In the genomic region with DNA sequence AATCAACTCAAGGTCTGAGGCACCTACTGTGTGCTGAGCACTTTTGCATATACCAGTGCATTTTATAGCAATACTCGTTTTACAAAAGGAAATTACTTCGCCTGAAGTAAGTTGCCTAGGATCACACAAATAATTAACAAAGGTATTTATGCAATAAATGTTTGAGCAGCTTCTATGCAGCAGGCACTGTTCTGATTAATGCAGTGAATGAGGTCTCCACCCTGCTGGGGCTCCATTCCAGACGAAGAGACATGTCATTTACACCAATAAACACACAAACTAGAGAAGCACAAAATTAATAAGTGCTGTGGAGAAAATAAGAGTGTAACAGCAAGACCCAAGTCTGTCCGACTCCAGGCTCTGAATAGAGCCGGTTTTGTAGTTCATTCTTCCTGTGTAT, we compare ENCODE assay signal across 1 cellular context.
TF ChIP-seq lines count a peak whose summit lies in the region.

No MANE protein-coding gene starts in this region.

TF ChIP-seq in HEK293, 187 proteins besides CTCF, POLR2A, EP300 and RAD21 (continued from another document):
- TF ChIP-seq, protein P1, sequence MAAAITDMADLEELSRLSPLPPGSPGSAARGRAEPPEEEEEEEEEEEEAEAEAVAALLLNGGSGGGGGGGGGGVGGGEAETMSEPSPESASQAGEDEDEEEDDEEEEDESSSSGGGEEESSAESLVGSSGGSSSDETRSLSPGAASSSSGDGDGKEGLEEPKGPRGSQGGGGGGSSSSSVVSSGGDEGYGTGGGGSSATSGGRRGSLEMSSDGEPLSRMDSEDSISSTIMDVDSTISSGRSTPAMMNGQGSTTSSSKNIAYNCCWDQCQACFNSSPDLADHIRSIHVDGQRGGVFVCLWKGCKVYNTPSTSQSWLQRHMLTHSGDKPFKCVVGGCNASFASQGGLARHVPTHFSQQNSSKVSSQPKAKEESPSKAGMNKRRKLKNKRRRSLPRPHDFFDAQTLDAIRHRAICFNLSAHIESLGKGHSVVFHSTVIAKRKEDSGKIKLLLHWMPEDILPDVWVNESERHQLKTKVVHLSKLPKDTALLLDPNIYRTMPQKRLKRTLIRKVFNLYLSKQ (tag by site-specific recombination; IDR thresholded peaks at IDR 0.05; ENCODE audit: borderline replicate concordance) = no peak
- TF ChIP-seq ZNF548 (tag by site-specific recombination; IDR thresholded peaks at IDR 0.05) = no peak
- TF ChIP-seq, protein P2, sequence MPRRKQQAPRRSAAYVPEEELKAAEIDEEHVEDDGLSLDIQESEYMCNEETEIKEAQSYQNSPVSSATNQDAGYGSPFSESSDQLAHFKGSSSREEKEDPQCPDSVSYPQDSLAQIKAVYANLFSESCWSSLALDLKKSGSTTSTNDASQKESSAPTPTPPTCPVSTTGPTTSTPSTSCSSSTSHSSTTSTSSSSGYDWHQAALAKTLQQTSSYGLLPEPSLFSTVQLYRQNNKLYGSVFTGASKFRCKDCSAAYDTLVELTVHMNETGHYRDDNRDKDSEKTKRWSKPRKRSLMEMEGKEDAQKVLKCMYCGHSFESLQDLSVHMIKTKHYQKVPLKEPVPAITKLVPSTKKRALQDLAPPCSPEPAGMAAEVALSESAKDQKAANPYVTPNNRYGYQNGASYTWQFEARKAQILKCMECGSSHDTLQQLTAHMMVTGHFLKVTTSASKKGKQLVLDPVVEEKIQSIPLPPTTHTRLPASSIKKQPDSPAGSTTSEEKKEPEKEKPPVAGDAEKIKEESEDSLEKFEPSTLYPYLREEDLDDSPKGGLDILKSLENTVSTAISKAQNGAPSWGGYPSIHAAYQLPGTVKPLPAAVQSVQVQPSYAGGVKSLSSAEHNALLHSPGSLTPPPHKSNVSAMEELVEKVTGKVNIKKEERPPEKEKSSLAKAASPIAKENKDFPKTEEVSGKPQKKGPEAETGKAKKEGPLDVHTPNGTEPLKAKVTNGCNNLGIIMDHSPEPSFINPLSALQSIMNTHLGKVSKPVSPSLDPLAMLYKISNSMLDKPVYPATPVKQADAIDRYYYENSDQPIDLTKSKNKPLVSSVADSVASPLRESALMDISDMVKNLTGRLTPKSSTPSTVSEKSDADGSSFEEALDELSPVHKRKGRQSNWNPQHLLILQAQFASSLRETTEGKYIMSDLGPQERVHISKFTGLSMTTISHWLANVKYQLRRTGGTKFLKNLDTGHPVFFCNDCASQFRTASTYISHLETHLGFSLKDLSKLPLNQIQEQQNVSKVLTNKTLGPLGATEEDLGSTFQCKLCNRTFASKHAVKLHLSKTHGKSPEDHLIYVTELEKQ (tag by site-specific recombination; IDR thresholded peaks at IDR 0.05; ENCODE audit: borderline replicate concordance) = no peak
